In genomic region chr11:60155928-60156327, GRCh38 we compare ENCODE assay signal across 29 cellular contexts. TPM values are rescaled to one million over a fixed set of nuclear protein-coding genes. Genes with fewer than 3 reads are reported as not detected.
DNase-seq lines count a peak whose midpoint lies in the region; ATAC-seq and TF ChIP-seq lines count a peak whose summit lies in the region.
"Had no signal": no experiment of that assay in that cellular context is flagged by ENCODE, and none has a peak within 500 bp of the region (broad histone marks: within the 10 kb centered on the region; RNA-seq: fewer than 3 reads in every experiment).

No MANE protein-coding gene starts in this region.

- CTCF ChIA-PET in RWPE1 (lab: Yijun Ruan, JAX) = interaction anchor here (0.6 to 0.7 kb wide), 2 partner anchors 478 to 481 kb away, joined by 3 read pairs; no protein-coding TSS in a partner anchor

- no peaks in the 10 kb centered on the region for H3K27me3 Mint-ChIP-seq in CD14-positive monocyte (ENCODE audit: low read depth in 3 of 3)

- peaks cover 0 to 5% (median 0%) of the 10 kb centered on the region in 7 donors for H3K9me3 Mint-ChIP-seq in CD14-positive monocyte

- H3K4me3 ChIP-seq in NB4 (ENCODE audit: low read depth, low read length) = no peak overlapping the region
- H3K4me3 ChIP-seq: GM23248, PC-9, SJSA1 had no signal

- ATAC-seq in GM18502 (IDR thresholded peaks at IDR 0.05; ENCODE audit: poor library complexity, unreplicated experiment) = no peak
- ATAC-seq: HepG2 had no signal

- TF ChIP-seq CTCF in CD14-positive monocyte (IDR thresholded peaks at IDR 0.05) (no peak), NB4 (IDR thresholded peaks at IDR 0.05; ENCODE audit: low read depth, low read length) (no peak), RWPE1 (conservative IDR thresholded peaks at IDR 0.05; ENCODE audit: low read depth) (no peak)

- peaks cover 23 to 33% of the 10 kb centered on the region in 2 donors for H3K36me3 Mint-ChIP-seq in CD14-positive monocyte

- TF ChIP-seq POLR2A in NB4 (IDR thresholded peaks at IDR 0.05; ENCODE audit: extremely low read depth, insufficient read length) = no peak

- intact Hi-C loops in CD14-positive monocyte (cut with micrococcal nuclease) = no loop called here

- peak; percentile 45 for DNase-seq in NOMO-1 treated with DMSO at 0.1 percent for 48 hours (lab: John Stamatoyannopoulos, UW; ENCODE audit: unreplicated experiment)
- DNase-seq in NOMO-1 treated with dmso at 0.1 percent for 144 hours (lab: John Stamatoyannopoulos, UW; ENCODE audit: unreplicated experiment) = no peak
- no peak for DNase-seq in CD14-positive monocyte (ENCODE audit: low spot score)
- DNase-seq in NB4 (ENCODE audit: low read depth) = peak; percentile 38
- peak; percentile 60 for DNase-seq in dermis blood vessel endothelial cell
- no peak for DNase-seq in NCI-H2107 (lab: John Stamatoyannopoulos, UW)
- DNase-seq in RWPE1 (ENCODE audit: low spot score) = no peak
- DNase-seq: 8988T, ACHN, BE2C, GM23248, H9, Kasumi-1, NCI-H1048, NCI-H1417, NCI-H1694 treated with DMSO at 0.1 percent for 48 hours, NCI-H2081, NCI-H2171, NCI-H226, NCI-H510A, NCI-H69, PC-9, Right ventricle myocardium superior had no signal

- POLR2A ChIA-PET in RWPE1 (lab: Yijun Ruan, JAX; ENCODE audit: low non-redundant PET) = no interaction called here

- H3K4me1 Mint-ChIP-seq in CD14-positive monocyte = peaks cover 18% of the 10 kb centered on the region
- H3K4me1 Mint-ChIP-seq: H9 had no signal

- H3K27ac ChIP-seq in RWPE1 = no peak overlapping the region
- H3K27ac ChIP-seq: GM23248, PC-9, SJSA1 had no signal

- H3K4me3 Mint-ChIP-seq in CD14-positive monocyte = peak overlapping the region in 1 of 2 donors; percentile 46
- H3K4me3 Mint-ChIP-seq: H9 had no signal

- peak overlapping the region in 5 of 7 donors; percentile 21 to 85 (median 55) for H3K27ac Mint-ChIP-seq in CD14-positive monocyte
- H3K27ac Mint-ChIP-seq: H9 had no signal

RNA-seq across cellular contexts. Expression of gene MS4A6A, which starts 27.0 kb away (rescaled TPM):
- polyA plus RNA-seq in CD14-positive monocyte = 1,000 to 10,000 TPM; 2,353 to 3,009 TPM
- 1.3 and 6.0 TPM in 2 replicates for total RNA-seq in dermis blood vessel endothelial cell
- total RNA-seq: GM23248, H9, HepG2, HT1080, M059J, PC-9, RPMI7951, SJSA1 had no signal
- polyA plus RNA-seq: GM23248, HepG2 had no signal

Comparison
In these comparisons a context has a peak if more than half of its experiments do, and no peak if none do; other contexts are left out.
1. DNase-seq: peak in NOMO-1 treated with DMSO at 0.1 percent for 48 hours (single experiment), NB4 (single experiment) and dermis blood vessel endothelial cell (single experiment); none in NOMO-1 treated with dmso at 0.1 percent for 144 hours (single experiment), CD14-positive monocyte (single experiment), NCI-H2107 (single experiment) and RWPE1 (single experiment).